13 cellular contexts compared by ENCODE assay signal in genomic region chr7:49774459-49775064, GRCh38. TPM values are rescaled to one million over a fixed set of nuclear protein-coding genes. Genes with fewer than 3 reads are reported as not detected.
DNase-seq lines count a peak whose midpoint lies in the region; ATAC-seq and TF ChIP-seq lines count a peak whose summit lies in the region.
"Had no signal": no experiment of that assay in that cellular context is flagged by ENCODE, and none has a peak within 500 bp of the region (broad histone marks: within the 10 kb centered on the region; RNA-seq: fewer than 3 reads in every experiment).

No MANE protein-coding gene starts in this region.

- H3K4me3 ChIP-seq in endodermal cell (ENCODE audit: low read length): peak overlapping the region; percentile 76
- H3K4me3 ChIP-seq in thoracic aorta: peak overlapping the region; percentile 68

- H3K36me3 ChIP-seq in endodermal cell (ENCODE audit: control insufficient read depth, insufficient read depth, low read length): no peaks in the 10 kb centered on the region
- no peaks in the 10 kb centered on the region for H3K36me3 ChIP-seq in thoracic aorta

- H3K27ac Mint-ChIP-seq in endodermal cell (no peak overlapping the region), mesothelial cell of epicardium (no peak overlapping the region)
- H3K27ac Mint-ChIP-seq: activated CD8-positive, alpha-beta T cell treated with anti-CD3 and anti-CD28 coated beads for 36 hours; stimulated activated naive CD8-positive, alpha-beta T cell treated with anti-CD3 and anti-CD28 coated beads, Interleukin-15, Interleukin-2, amounts not matched to agents 100 ng/mL and 50 ng/mL, for 24 hours had no signal

- no peak for ATAC-seq in thoracic aorta (ENCODE audit: insufficient number of reproducible peaks, low FRiP score, low read depth)
- no peak for ATAC-seq in GM19351 (IDR thresholded peaks at IDR 0.05; ENCODE audit: unreplicated experiment)
- no peak for ATAC-seq in GM21515 (IDR thresholded peaks at IDR 0.05; ENCODE audit: unreplicated experiment)
- ATAC-seq: activated CD8-positive, alpha-beta T cell treated with anti-CD3 and anti-CD28 coated beads for 36 hours had no signal

- peaks cover 86% of the 10 kb centered on the region for H3K27me3 ChIP-seq in endodermal cell (ENCODE audit: control insufficient read depth, insufficient read depth, low read length, poor library complexity, severe bottlenecking)
- H3K27me3 ChIP-seq in thoracic aorta (replicated peaks; ENCODE audit: insufficient read depth): no peaks in the 10 kb centered on the region

- peak overlapping the region; percentile 59 for H3K4me3 Mint-ChIP-seq in endodermal cell
- H3K4me3 Mint-ChIP-seq in mesothelial cell of epicardium: peak overlapping the region; percentile 81
- H3K4me3 Mint-ChIP-seq: activated CD8-positive, alpha-beta T cell treated with anti-CD3 and anti-CD28 coated beads for 36 hours; central memory CD8-positive, alpha-beta T cell; stimulated activated naive CD8-positive, alpha-beta T cell treated with anti-CD3 and anti-CD28 coated beads, Interleukin-15, Interleukin-2, amounts not matched to agents 100 ng/mL and 50 ng/mL, for 24 hours had no signal

- H3K4me1 ChIP-seq in endodermal cell (ENCODE audit: control insufficient read depth, insufficient read depth, low read length): peaks cover 2% of the 10 kb centered on the region
- peaks cover 9 to 29% of the 10 kb centered on the region in 2 donors for H3K4me1 ChIP-seq in thoracic aorta (ENCODE audit: control insufficient read depth in 1 of 2, low read depth in 2 of 2)

- H3K9me3 ChIP-seq in endodermal cell (ENCODE audit: control insufficient read depth, low read length) (no peaks in the 10 kb centered on the region), thoracic aorta (no peaks in the 10 kb centered on the region)

- TF ChIP-seq CTCF in endodermal cell (conservative IDR thresholded peaks at IDR 0.05) (no peak), mesothelial cell of epicardium (IDR thresholded peaks at IDR 0.05; ENCODE audit: unreplicated experiment) (no peak), thoracic aorta (IDR thresholded peaks at IDR 0.05) (no peak)

- H3K9ac ChIP-seq in endodermal cell (ENCODE audit: extremely low read depth, low read length, poor library complexity, severe bottlenecking): no peak overlapping the region

- H3K36me3 Mint-ChIP-seq in endodermal cell (ENCODE audit: low read depth): no peaks in the 10 kb centered on the region
- H3K36me3 Mint-ChIP-seq in mesothelial cell of epicardium: no peaks in the 10 kb centered on the region

- H3K27ac ChIP-seq in endodermal cell (ENCODE audit: low read depth, low read length) (no peak overlapping the region), thoracic aorta (no peak overlapping the region)

- H3K4me1 Mint-ChIP-seq in endodermal cell (peaks cover 11% of the 10 kb centered on the region), mesothelial cell of epicardium (peaks cover 16% of the 10 kb centered on the region)

- H3K27me3 Mint-ChIP-seq in endodermal cell (ENCODE audit: insufficient read depth) (peaks cover 85% of the 10 kb centered on the region), mesothelial cell of epicardium (ENCODE audit: low read depth) (peaks cover 88% of the 10 kb centered on the region)

- H3K9me3 Mint-ChIP-seq in endodermal cell (no peaks in the 10 kb centered on the region), mesothelial cell of epicardium (no peaks in the 10 kb centered on the region)
- H3K9me3 Mint-ChIP-seq: activated CD8-positive, alpha-beta T cell treated with anti-CD3 and anti-CD28 coated beads for 36 hours; stimulated activated naive CD8-positive, alpha-beta T cell treated with anti-CD3 and anti-CD28 coated beads, Interleukin-15, Interleukin-2, amounts not matched to agents 100 ng/mL and 50 ng/mL, for 24 hours had no signal

- DNase-seq in NCI-H748 (lab: John Stamatoyannopoulos, UW; ENCODE audit: unreplicated experiment): peak; percentile 36
- DNase-seq in endodermal cell: peak; percentile 82
- DNase-seq in mesothelial cell of epicardium (ENCODE audit: low spot score in 2 of 2, unreplicated experiment in 2 of 2): peak in 1 of 2 experiments; percentile 48
- DNase-seq in thoracic aorta (ENCODE audit: low spot score): no peak
- no peak for DNase-seq in DMS114 treated with DMSO at 0.1 percent for 48 hours (lab: John Stamatoyannopoulos, UW; ENCODE audit: unreplicated experiment)
- DNase-seq in cerebellar nuclear complex (lab: John Stamatoyannopoulos, UW): no peak
- DNase-seq: activated CD8-positive, alpha-beta T cell treated with anti-CD3 and anti-CD28 coated beads for 36 hours; NCI-H1048; SIG-M5 had no signal

- WGBS in endodermal cell (ENCODE audit: insufficient coverage in 1 of 2, insufficient read length in 1 of 2), 2 experiments: 0 to 1% methylated on average over 3 to 36 of the region's 36 CpGs

RNA-seq across cellular contexts. Expression of gene VWC2, which starts 1.1 kb away (rescaled TPM):
- total RNA-seq in endodermal cell: not detected
- polyA plus RNA-seq in endodermal cell (2013, experiment 1 of 2): 0.11 TPM
- 0.08 TPM for polyA plus RNA-seq in endodermal cell (2013, experiment 2 of 2)
- total RNA-seq in mesothelial cell of epicardium: 0.27 to 0.32 TPM (median 0.29 TPM) in 3 replicates
- under 1 TPM in 1 of 2 donors, not detected in 1; 0.14 TPM for total RNA-seq in thoracic aorta
- total RNA-seq: activated CD8-positive, alpha-beta T cell treated with anti-CD3 and anti-CD28 coated beads for 36 hours had no signal

Comparison
In these comparisons a context has a peak if more than half of its experiments do, and no peak if none do; other contexts are left out.
1. DNase-seq: peak in NCI-H748 (single experiment) and endodermal cell (single experiment); none in thoracic aorta (single experiment), DMS114 treated with DMSO at 0.1 percent for 48 hours (single experiment) and cerebellar nuclear complex (0 of 2).